Comparison of ENCODE assay signal across 39 cellular contexts in genomic region chr21:43876605-43877004, GRCh38.
"Had no signal": no experiment of that assay in that cellular context is flagged by ENCODE, and none has a peak within 500 bp of the region (broad histone marks: within the 10 kb centered on the region; RNA-seq: fewer than 3 reads in every experiment).

No MANE protein-coding gene starts in this region.

- H3K9me3 ChIP-seq: ascending aorta had no signal

- H3K4me3 Mint-ChIP-seq: activated B cell treated with CpG ODN at 0.5 μM for 24 hours; activated CD4-positive, alpha-beta memory T cell treated with anti-CD3 and anti-CD28 coated beads for 36 hours; activated CD4-positive, alpha-beta T cell treated with anti-CD3 and anti-CD28 coated beads, Interleukin-2, amount 10 ng/mL, durations not matched to agents 24 days and 14 days; activated CD8-positive, alpha-beta T cell treated with anti-CD3 and anti-CD28 coated beads for 36 hours; activated naive CD4-positive, alpha-beta T cell treated with anti-CD3 and anti-CD28 coated beads, Interleukin-2, amount 50 U/mL, for 24 hours; activated naive CD8-positive, alpha-beta T cell; activated naive CD8-positive, alpha-beta T cell treated with anti-CD3 and anti-CD28 coated beads, Interleukin-2, amount 10 ng/mL, durations not matched to agents 7 days and 5 days; activated naive CD8-positive, alpha-beta T cell treated with anti-CD3 and anti-CD28 coated beads, Interleukin-2, amount 50 U/mL, for 24 hours; activated T-cell treated with anti-CD3 and anti-CD28 coated beads, Interleukin-2, amount 50 U/mL, for 4 hours; activated T-cell treated with anti-CD3 and anti-CD28 coated beads, Interleukin-2, amount 50 U/mL, for 72 hours; activated T-helper 1 cell treated with anti-CD3 and anti-CD28 coated beads, Interleukin-12 subunit alpha, Interleukin-12 subunit beta, Interleukin-2, Interleukin-4 antibody, amounts not matched to agents 30 ng/mL and 10 ng/mL and 1 ng/mL, durations not matched to agents 14 hours and 24 hours and 36 hours; brain; central memory CD8-positive, alpha-beta T cell; T-helper 1 cell treated with Interleukin-12 subunit alpha and Interleukin-12 subunit beta and Interleukin-4 antibody, amounts not matched to agents 30 μg/mL and 1 μg/mL, for 36 hours; T-helper 2 cell treated with Interferon-gamma antibody and Interleukin-4, amounts not matched to agents 5 μg/mL and 100 μg/mL, for 36 hours had no signal

- H3K36me3 ChIP-seq: ascending aorta, cardiac muscle cell had no signal

- H3K27me3 ChIP-seq: ascending aorta, cardiac muscle cell had no signal

- H3K4me3 ChIP-seq: ascending aorta, cardiac muscle cell had no signal

- H3K4me1 ChIP-seq: ascending aorta had no signal

- H3K9me3 Mint-ChIP-seq: activated CD4-positive, alpha-beta memory T cell treated with anti-CD3 and anti-CD28 coated beads for 36 hours; activated CD4-positive, alpha-beta T cell treated with anti-CD3 and anti-CD28 coated beads, Interleukin-2, amount 10 ng/mL, durations not matched to agents 24 days and 14 days; activated naive CD4-positive, alpha-beta T cell treated with anti-CD3 and anti-CD28 coated beads, Interleukin-2, amount 50 U/mL, for 24 hours; activated T-cell treated with anti-CD3 and anti-CD28 coated beads, Interleukin-2, amount 50 U/mL, for 4 hours; activated T-cell treated with anti-CD3 and anti-CD28 coated beads, Interleukin-2, amount 50 U/mL, for 72 hours; T-helper 2 cell treated with Interferon-gamma antibody and Interleukin-4, amounts not matched to agents 5 μg/mL and 100 μg/mL, for 36 hours had no signal

- ATAC-seq: activated CD8-positive, alpha-beta T cell treated with anti-CD3 and anti-CD28 coated beads for 36 hours; activated naive CD8-positive, alpha-beta T cell treated with anti-CD3 and anti-CD28 coated beads, Interleukin-2, amount 50 U/mL, for 24 hours; activated T-cell treated with anti-CD3 and anti-CD28 coated beads, Interleukin-2, amount 50 U/mL, for 4 hours; activated T-cell treated with anti-CD3 and anti-CD28 coated beads, Interleukin-2, amount 50 U/mL, for 72 hours had no signal

- H3K27ac ChIP-seq: ascending aorta, cardiac muscle cell, VCaP had no signal

- H3K27ac Mint-ChIP-seq: activated B cell treated with CpG ODN at 0.5 μM for 24 hours; activated CD4-positive, alpha-beta memory T cell treated with anti-CD3 and anti-CD28 coated beads for 36 hours; activated CD4-positive, alpha-beta T cell treated with anti-CD3 and anti-CD28 coated beads, Interleukin-2, amount 10 ng/mL, durations not matched to agents 24 days and 14 days; activated CD8-positive, alpha-beta T cell treated with anti-CD3 and anti-CD28 coated beads for 36 hours; activated naive CD4-positive, alpha-beta T cell treated with anti-CD3 and anti-CD28 coated beads, Interleukin-2, amount 50 U/mL, for 24 hours; activated naive CD8-positive, alpha-beta T cell; activated naive CD8-positive, alpha-beta T cell treated with anti-CD3 and anti-CD28 coated beads, Interleukin-2, amount 10 ng/mL, durations not matched to agents 7 days and 5 days; activated naive CD8-positive, alpha-beta T cell treated with anti-CD3 and anti-CD28 coated beads, Interleukin-2, amount 50 U/mL, for 24 hours; activated T-helper 1 cell treated with anti-CD3 and anti-CD28 coated beads, Interleukin-12 subunit alpha, Interleukin-12 subunit beta, Interleukin-2, Interleukin-4 antibody, amounts not matched to agents 30 ng/mL and 10 ng/mL and 1 ng/mL, durations not matched to agents 14 hours and 24 hours and 36 hours; activated T-helper 2 cell treated with anti-CD3 and anti-CD28 coated beads, Interferon-gamma antibody, Interleukin-2, Interleukin-4, amounts not matched to agents 10 μg/mL and 5 μg/mL and 100 μg/mL, durations not matched to agents 14 hours and 24 hours and 36 hours; brain; T-helper 1 cell treated with Interleukin-12 subunit alpha and Interleukin-12 subunit beta and Interleukin-4 antibody, amounts not matched to agents 30 μg/mL and 1 μg/mL, for 36 hours; T-helper 2 cell treated with Interferon-gamma antibody and Interleukin-4, amounts not matched to agents 5 μg/mL and 100 μg/mL, for 36 hours had no signal

- FAIRE-seq: bronchial epithelial cell, TTC549 had no signal

- DNase-seq: activated B cell treated with CpG ODN at 0.5 μM for 24 hours; activated CD4-positive, alpha-beta memory T cell treated with anti-CD3 and anti-CD28 coated beads for 36 hours; activated CD4-positive, alpha-beta T cell treated with anti-CD3 and anti-CD28 coated beads for 4 hours; activated CD4-positive, alpha-beta T cell treated with anti-CD3 and anti-CD28 coated beads, Interleukin-2, amount 10 ng/mL, durations not matched to agents 24 days and 14 days; activated CD4-positive, alpha-beta T cell treated with anti-CD3 and anti-CD28 coated beads, Interleukin-2, amount 50 U/mL, for 1 hour; activated CD4-positive, alpha-beta T cell treated with anti-CD3 and anti-CD28 coated beads, Interleukin-2, amount 50 U/mL, for 4 hours; activated CD4-positive, CD25-positive, alpha-beta regulatory T cell treated with anti-CD3 and anti-CD28 coated beads, Interleukin-2, amount 50 U/mL, for 72 hours; activated CD8-positive, alpha-beta memory T cell treated with anti-CD3 and anti-CD28 coated beads, Interleukin-2, amount 50 U/mL, for 4 hours; activated CD8-positive, alpha-beta T cell treated with anti-CD3 and anti-CD28 coated beads for 36 hours; activated effector memory CD4-positive, alpha-beta T cell treated with Interleukin-2 at 50 U/mL for 16 hours; activated gamma-delta T cell; activated naive CD4-positive, alpha-beta T cell treated with Interleukin-2 at 50 U/mL for 16 hours; activated naive CD8-positive, alpha-beta T cell treated with anti-CD3 and anti-CD28 coated beads, Interleukin-2, amount 10 ng/mL, durations not matched to agents 7 days and 5 days; activated naive CD8-positive, alpha-beta T cell treated with anti-CD3 and anti-CD28 coated beads, Interleukin-2, amount 50 U/mL, for 24 hours; activated T-cell treated with anti-CD3 and anti-CD28 coated beads for 4 hours; activated T-cell treated with anti-CD3 and anti-CD28 coated beads, Interleukin-2, amount 50 U/mL, for 1 hour; activated T-cell treated with anti-CD3 and anti-CD28 coated beads, Interleukin-2, amount 50 U/mL, for 4 hours; activated T-cell treated with anti-CD3 and anti-CD28 coated beads, Interleukin-2, amount 50 U/mL, for 72 hours; amygdala; anterior cingulate cortex; caudate nucleus; cerebellar nuclear complex; SW 1271; T-helper 1 cell; T-helper 2 cell; T-helper 9 cell had no signal

- H3K27me3 Mint-ChIP-seq: activated B cell treated with CpG ODN at 0.5 μM for 24 hours; activated CD4-positive, alpha-beta memory T cell treated with anti-CD3 and anti-CD28 coated beads for 36 hours; activated CD4-positive, alpha-beta T cell treated with anti-CD3 and anti-CD28 coated beads, Interleukin-2, amount 10 ng/mL, durations not matched to agents 24 days and 14 days; activated CD8-positive, alpha-beta T cell treated with anti-CD3 and anti-CD28 coated beads for 36 hours; activated naive CD4-positive, alpha-beta T cell treated with anti-CD3 and anti-CD28 coated beads, Interleukin-2, amount 50 U/mL, for 24 hours; activated naive CD8-positive, alpha-beta T cell; activated naive CD8-positive, alpha-beta T cell treated with anti-CD3 and anti-CD28 coated beads, Interleukin-2, amount 10 ng/mL, durations not matched to agents 7 days and 5 days; activated naive CD8-positive, alpha-beta T cell treated with anti-CD3 and anti-CD28 coated beads, Interleukin-2, amount 50 U/mL, for 24 hours; brain; central memory CD8-positive, alpha-beta T cell had no signal
